In genomic region chr1:120684397-120684796, GRCh38 we compare ENCODE assay signal across 7 cellular contexts. TPM values are rescaled to one million over a fixed set of nuclear protein-coding genes. Genes with fewer than 3 reads are reported as not detected.
DNase-seq lines count a peak whose midpoint lies in the region; ATAC-seq and TF ChIP-seq lines count a peak whose summit lies in the region.
"Not testable (repeated sequence)": the region's sequence is repeated elsewhere in the genome, so short reads cannot be mapped to it uniquely, and the experiment has no call there.

No MANE protein-coding gene starts in this region.

- not testable (repeated sequence) for H3K27me3 Mint-ChIP-seq in GM23338 (ENCODE audit: insufficient read depth, low read depth, poor library complexity); T-cell; activated T-cell treated with anti-CD3 and anti-CD28 coated beads, Interleukin-2, amount 50 U/mL, for 72 hours (ENCODE audit: low read depth); naive thymus-derived CD4-positive, alpha-beta T cell; stimulated activated memory B cell treated with anti-CD40 and anti-IgM and Interleukin-4, amounts not matched to agents 10 μg/mL and 1 μg/mL and 100 μg/mL, for 72 hours

- H2AFZ ChIP-seq in GM23338: not testable (repeated sequence)

- H3K27ac Mint-ChIP-seq in GM23338; T-cell; activated T-cell treated with anti-CD3 and anti-CD28 coated beads, Interleukin-2, amount 50 U/mL, for 72 hours; naive thymus-derived CD4-positive, alpha-beta T cell; stimulated activated memory B cell treated with anti-CD40 and anti-IgM and Interleukin-4, amounts not matched to agents 10 μg/mL and 1 μg/mL and 100 μg/mL, for 72 hours: not testable (repeated sequence)

- not testable (repeated sequence) for H3K4me1 Mint-ChIP-seq in GM23338; T-cell; activated T-cell treated with anti-CD3 and anti-CD28 coated beads, Interleukin-2, amount 50 U/mL, for 72 hours (ENCODE audit: low read depth); naive thymus-derived CD4-positive, alpha-beta T cell; stimulated activated memory B cell treated with anti-CD40 and anti-IgM and Interleukin-4, amounts not matched to agents 10 μg/mL and 1 μg/mL and 100 μg/mL, for 72 hours

- H3K27me3 ChIP-seq in GM23338 (ENCODE audit: insufficient read depth); foreskin keratinocyte; naive thymus-derived CD4-positive, alpha-beta T cell (ENCODE audit: control insufficient read depth in 2 of 2, insufficient read depth in 2 of 2, low read length in 2 of 2): not testable (repeated sequence)

- TF ChIP-seq CTCF in GM23338 (conservative IDR thresholded peaks at IDR 0.05; ENCODE audit: low read depth in 2 of 2); foreskin keratinocyte (conservative IDR thresholded peaks at IDR 0.05): not testable (repeated sequence)

- peak; percentile 77 for ATAC-seq in GM23338
- peak; percentile 56 to 78 (median 64) for ATAC-seq in T-cell (replicated peaks in 1 of 4)
- ATAC-seq in activated T-cell treated with anti-CD3 and anti-CD28 coated beads, Interleukin-2, amount 50 U/mL, for 72 hours (replicated peaks in 1 of 2): peak; percentile 66 to 82
- peak; percentile 38 for ATAC-seq in foreskin keratinocyte
- peak; percentile 65 for ATAC-seq in left colon
- ATAC-seq in naive thymus-derived CD4-positive, alpha-beta T cell: peak; percentile 75
- ATAC-seq in stimulated activated memory B cell treated with anti-CD40 and anti-IgM and Interleukin-4, amounts not matched to agents 10 μg/mL and 1 μg/mL and 100 μg/mL, for 72 hours: peak; percentile 72

- H3K36me3 ChIP-seq in GM23338 (ENCODE audit: insufficient read depth); naive thymus-derived CD4-positive, alpha-beta T cell (ENCODE audit: control insufficient read depth in 2 of 3, insufficient read depth in 3 of 3, low read length in 3 of 3): not testable (repeated sequence)

- H3K4me3 Mint-ChIP-seq in GM23338; T-cell; activated T-cell treated with anti-CD3 and anti-CD28 coated beads, Interleukin-2, amount 50 U/mL, for 72 hours; naive thymus-derived CD4-positive, alpha-beta T cell; stimulated activated memory B cell treated with anti-CD40 and anti-IgM and Interleukin-4, amounts not matched to agents 10 μg/mL and 1 μg/mL and 100 μg/mL, for 72 hours: not testable (repeated sequence)

- not testable (repeated sequence) for H3K4me2 ChIP-seq in GM23338

- not testable (repeated sequence) for H3K4me1 ChIP-seq in GM23338 (ENCODE audit: insufficient read depth); foreskin keratinocyte; naive thymus-derived CD4-positive, alpha-beta T cell (ENCODE audit: control insufficient read depth in 2 of 2, insufficient read depth in 2 of 2, low read length in 2 of 2)

- POLR2A ChIA-PET in T-cell (lab: Charles Lee); naive thymus-derived CD4-positive, alpha-beta T cell (lab: Charles Lee): not testable (repeated sequence)

- CTCF ChIA-PET in T-cell (lab: Charles Lee); naive thymus-derived CD4-positive, alpha-beta T cell (lab: Charles Lee): not testable (repeated sequence)

- DNase-seq in GM23338 (ENCODE audit: low spot score); T-cell; activated T-cell treated with anti-CD3 and anti-CD28 coated beads, Interleukin-2, amount 50 U/mL, for 72 hours; foreskin keratinocyte; left colon: not testable (repeated sequence)
- DNase-seq in naive thymus-derived CD4-positive, alpha-beta T cell: peak in 1 of 9 donors; percentile 12

- intact Hi-C loops in left colon (cut with DNase I, micrococcal nuclease); naive thymus-derived CD4-positive, alpha-beta T cell (cut with micrococcal nuclease): not testable (repeated sequence)

- H3K79me2 ChIP-seq in GM23338 (replicated peaks; ENCODE audit: insufficient read depth): not testable (repeated sequence)

- H4K20me1 ChIP-seq in GM23338 (replicated peaks; ENCODE audit: insufficient read depth): not testable (repeated sequence)

- not testable (repeated sequence) for H3K4me3 ChIP-seq in GM23338; naive thymus-derived CD4-positive, alpha-beta T cell (ENCODE audit: low read length)

- H3K36me3 Mint-ChIP-seq in GM23338 (ENCODE audit: low read depth); T-cell; activated T-cell treated with anti-CD3 and anti-CD28 coated beads, Interleukin-2, amount 50 U/mL, for 72 hours (ENCODE audit: insufficient read depth in 2 of 2); naive thymus-derived CD4-positive, alpha-beta T cell; stimulated activated memory B cell treated with anti-CD40 and anti-IgM and Interleukin-4, amounts not matched to agents 10 μg/mL and 1 μg/mL and 100 μg/mL, for 72 hours: not testable (repeated sequence)

- H3K27ac ChIP-seq in GM23338 (ENCODE audit: low read depth); foreskin keratinocyte; naive thymus-derived CD4-positive, alpha-beta T cell (ENCODE audit: low read depth, low read length): not testable (repeated sequence)

- not testable (repeated sequence) for H3F3A ChIP-seq in GM23338 (replicated peaks; ENCODE audit: low read depth)

- not testable (repeated sequence) for H3K9me2 ChIP-seq in GM23338 (ENCODE audit: insufficient read depth)

- H3K9me3 ChIP-seq in naive thymus-derived CD4-positive, alpha-beta T cell (ENCODE audit: control insufficient read depth in 2 of 3, low read length in 3 of 3): not testable (repeated sequence)

- not testable (repeated sequence) for H3K9me3 Mint-ChIP-seq in GM23338; T-cell; activated T-cell treated with anti-CD3 and anti-CD28 coated beads, Interleukin-2, amount 50 U/mL, for 72 hours; naive thymus-derived CD4-positive, alpha-beta T cell; stimulated activated memory B cell treated with anti-CD40 and anti-IgM and Interleukin-4, amounts not matched to agents 10 μg/mL and 1 μg/mL and 100 μg/mL, for 72 hours

RNA-seq across cellular contexts. Expression of gene NBPF26, which starts 39.3 kb away (rescaled TPM):
- 4.1 and 6.8 TPM in 2 replicates for total RNA-seq in GM23338 (2014; rRNA removed; shearing (Covaris generic))
- polyA plus RNA-seq in GM23338 (2016; fragmentation: Nextera tagmentation; extraction: Ambion mirVana): 1.8 and 2.0 TPM in 2 replicates
- total RNA-seq in T-cell: 10 to 100 TPM; 31.4 to 66.5 (median 41.2) TPM
- 10 to 100 TPM; 25.6 to 34.1 TPM for total RNA-seq in activated T-cell treated with anti-CD3 and anti-CD28 coated beads, Interleukin-2, amount 50 U/mL, for 72 hours
- total RNA-seq in foreskin keratinocyte: 11.2 and 17.6 TPM in 2 replicates
- polyA plus RNA-seq in foreskin keratinocyte: 2.3 and 3.6 TPM in 2 replicates
- total RNA-seq in left colon: 10 to 100 TPM; 11.6 to 14.4 TPM
- 10 to 100 TPM in 4 of 5 experiments, 1 to 10 TPM in 1; 9.9 to 77.3 (median 39.1) TPM for total RNA-seq in naive thymus-derived CD4-positive, alpha-beta T cell
- polyA plus RNA-seq in naive thymus-derived CD4-positive, alpha-beta T cell: 1 to 10 TPM; 6.0 to 9.4 TPM
